ENCODE assay signal across 3 cellular contexts in the genomic region with DNA sequence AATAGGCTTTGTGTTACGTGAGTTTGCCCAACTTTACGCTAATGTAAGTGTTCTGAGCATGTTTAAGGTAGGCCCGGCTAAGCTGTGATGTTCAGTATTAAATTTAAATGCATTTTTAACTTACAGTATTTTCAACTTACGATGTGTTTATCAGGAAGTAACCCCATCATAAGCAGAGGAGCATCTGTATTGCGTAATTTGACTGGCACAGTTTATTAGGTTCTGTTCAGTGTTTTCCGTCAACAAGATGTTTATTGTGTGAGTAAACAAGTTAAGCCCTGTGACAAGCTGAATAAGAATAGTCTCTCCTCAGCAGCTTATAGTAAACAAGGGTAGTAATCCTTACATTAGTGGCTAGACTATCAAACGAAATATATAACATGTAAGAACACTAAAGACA.
TF ChIP-seq lines count a peak whose summit lies in the region.

No MANE protein-coding gene starts in this region.

TF ChIP-seq in IMR-90, 13 proteins besides CTCF, POLR2A, EP300 and RAD21:
- no peak for TF ChIP-seq NFE2L2 (IDR thresholded peaks at IDR 0.05; ENCODE audit: low read depth, low read length)
- TF ChIP-seq CEBPB (IDR thresholded peaks at IDR 0.05; ENCODE audit: low read depth, low read length): peak; percentile 89

TF ChIP-seq in K562, 482 proteins besides CTCF, POLR2A, EP300 and RAD21:
- TF ChIP-seq ZNF143 (CRISPR knock-in tag; IDR thresholded peaks at IDR 0.05) (no peak), PRMT5 (CRISPR knock-in tag; IDR thresholded peaks at IDR 0.05) (no peak), CEBPB (tag; IDR thresholded peaks at IDR 0.05) (peak; percentile 89), CEBPG (CRISPR knock-in tag; IDR thresholded peaks at IDR 0.05) (no peak), CEBPG (tag; conservative IDR thresholded peaks at IDR 0.05 in 1 of 2, IDR thresholded peaks at IDR 0.05 in 1 of 2) (peak; percentile 62 to 91), IRF9 (tag; IDR thresholded peaks at IDR 0.05) (0 out of 2 replicates have a peak, but pooled peaks have one; percentile 10), ARHGAP35 (IDR thresholded peaks at IDR 0.05; ENCODE audit: partially characterized antibody) (no peak), TAF15 (IDR thresholded peaks at IDR 0.05; ENCODE audit: low read depth, low read length) (no peak), CHCHD3 (CRISPR knock-in tag; IDR thresholded peaks at IDR 0.05) (0 out of 2 replicates have a peak, but pooled peaks have one; percentile 25), GATAD2B (IDR thresholded peaks at IDR 0.05; ENCODE audit: borderline replicate concordance) (no peak), ZNF239 (CRISPR knock-in tag; IDR thresholded peaks at IDR 0.05) (no peak), COPS2 (conservative IDR thresholded peaks at IDR 0.05) (no peak)
- TF ChIP-seq, protein P1, sequence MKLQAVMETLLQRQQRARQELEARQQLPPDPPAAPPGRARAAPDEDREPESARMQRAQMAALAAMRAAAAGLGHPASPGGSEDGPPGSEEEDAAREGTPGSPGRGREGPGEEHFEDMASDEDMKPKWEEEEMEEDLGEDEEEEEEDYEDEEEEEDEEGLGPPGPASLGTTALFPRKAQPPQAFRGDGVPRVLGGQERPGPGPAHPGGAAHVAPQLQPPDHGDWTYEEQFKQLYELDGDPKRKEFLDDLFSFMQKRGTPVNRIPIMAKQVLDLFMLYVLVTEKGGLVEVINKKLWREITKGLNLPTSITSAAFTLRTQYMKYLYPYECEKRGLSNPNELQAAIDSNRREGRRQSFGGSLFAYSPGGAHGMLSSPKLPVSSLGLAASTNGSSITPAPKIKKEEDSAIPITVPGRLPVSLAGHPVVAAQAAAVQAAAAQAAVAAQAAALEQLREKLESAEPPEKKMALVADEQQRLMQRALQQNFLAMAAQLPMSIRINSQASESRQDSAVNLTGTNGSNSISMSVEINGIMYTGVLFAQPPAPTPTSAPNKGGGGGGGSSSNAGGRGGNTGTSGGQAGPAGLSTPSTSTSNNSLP (IDR thresholded peaks at IDR 0.05; ENCODE audit: borderline replicate concordance, low read depth, low read length): no peak
- TF ChIP-seq, protein P2, sequence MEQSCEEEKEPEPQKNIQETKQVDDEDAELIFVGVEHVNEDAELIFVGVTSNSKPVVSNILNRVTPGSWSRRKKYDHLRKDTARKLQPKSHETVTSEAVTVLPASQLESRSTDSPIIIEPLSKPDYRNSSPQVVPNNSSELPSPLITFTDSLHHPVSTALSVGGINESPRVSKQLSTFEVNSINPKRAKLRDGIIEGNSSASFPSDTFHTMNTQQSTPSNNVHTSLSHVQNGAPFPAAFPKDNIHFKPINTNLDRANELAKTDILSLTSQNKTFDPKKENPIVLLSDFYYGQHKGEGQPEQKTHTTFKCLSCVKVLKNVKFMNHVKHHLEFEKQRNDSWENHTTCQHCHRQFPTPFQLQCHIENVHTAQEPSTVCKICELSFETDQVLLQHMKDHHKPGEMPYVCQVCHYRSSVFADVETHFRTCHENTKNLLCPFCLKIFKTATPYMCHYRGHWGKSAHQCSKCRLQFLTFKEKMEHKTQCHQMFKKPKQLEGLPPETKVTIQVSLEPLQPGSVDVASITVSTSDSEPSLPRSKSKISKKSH (CRISPR knock-in tag; IDR thresholded peaks at IDR 0.05): no peak
- TF ChIP-seq, protein P3, sequence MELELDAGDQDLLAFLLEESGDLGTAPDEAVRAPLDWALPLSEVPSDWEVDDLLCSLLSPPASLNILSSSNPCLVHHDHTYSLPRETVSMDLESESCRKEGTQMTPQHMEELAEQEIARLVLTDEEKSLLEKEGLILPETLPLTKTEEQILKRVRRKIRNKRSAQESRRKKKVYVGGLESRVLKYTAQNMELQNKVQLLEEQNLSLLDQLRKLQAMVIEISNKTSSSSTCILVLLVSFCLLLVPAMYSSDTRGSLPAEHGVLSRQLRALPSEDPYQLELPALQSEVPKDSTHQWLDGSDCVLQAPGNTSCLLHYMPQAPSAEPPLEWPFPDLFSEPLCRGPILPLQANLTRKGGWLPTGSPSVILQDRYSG (tag; conservative IDR thresholded peaks at IDR 0.05; ENCODE audit: low read depth): no peak

TF ChIP-seq in HepG2, 621 proteins besides CTCF, POLR2A, EP300 and RAD21:
- TF ChIP-seq ZMAT5 (CRISPR knock-in tag; IDR thresholded peaks at IDR 0.05; ENCODE audit: borderline replicate concordance, low read depth) (no peak), THAP11 (CRISPR knock-in tag; IDR thresholded peaks at IDR 0.05) (no peak), CERS6 (CRISPR knock-in tag; IDR thresholded peaks at IDR 0.05) (no peak), CEBPB (IDR thresholded peaks at IDR 0.05; ENCODE audit: borderline replicate concordance, low read depth, low read length) (peak; percentile 78)
